10 cellular contexts compared by ENCODE assay signal in the genomic region with DNA sequence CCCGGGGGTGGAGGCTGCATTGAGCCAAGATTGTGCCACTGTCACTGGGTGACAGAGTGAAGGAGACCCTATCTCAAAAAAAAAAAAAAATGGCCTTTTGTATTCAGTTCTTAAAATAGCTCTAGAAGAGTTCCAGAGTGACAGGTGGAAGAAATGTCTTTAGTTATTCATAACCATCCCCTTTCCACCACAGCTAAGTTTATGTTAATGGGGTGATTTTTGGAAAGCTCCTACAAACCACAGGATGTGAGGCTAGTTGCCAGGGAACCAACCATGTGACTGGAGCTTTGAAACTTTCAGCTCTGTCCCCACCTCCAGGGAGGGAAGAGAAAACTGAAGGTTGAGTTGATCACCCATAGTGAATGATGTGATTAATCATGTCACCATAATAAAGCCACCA. TPM values are rescaled to one million over a fixed set of nuclear protein-coding genes. Genes with fewer than 3 reads are reported as not detected.
DNase-seq lines count a peak whose midpoint lies in the region; ATAC-seq and TF ChIP-seq lines count a peak whose summit lies in the region.
"Had no signal": no experiment of that assay in that cellular context is flagged by ENCODE, and none has a peak within 500 bp of the region (broad histone marks: within the 10 kb centered on the region; RNA-seq: fewer than 3 reads in every experiment).

No MANE protein-coding gene starts in this region.

- H3K79me2 ChIP-seq in KMS-11 (ENCODE audit: insufficient read depth, low read depth) = no peaks in the 10 kb centered on the region
- no peaks in the 10 kb centered on the region for H3K79me2 ChIP-seq in trophoblast cell (ENCODE audit: control insufficient read depth, insufficient read depth, low read length, poor library complexity)

- no peak overlapping the region for H3K14ac ChIP-seq in trophoblast cell (ENCODE audit: low read length)

- no peak overlapping the region for H4K91ac ChIP-seq in trophoblast cell (ENCODE audit: low read depth, low read length)

- in situ Hi-C loops in GM13976 (cut with MboI; ENCODE audit: low sequenced_read_pairs, unreplicated experiment) = no loop called here

- H3K4me3 Mint-ChIP-seq in activated T-cell treated with anti-CD3 and anti-CD28 coated beads, Interleukin-2, amount 50 U/mL, for 72 hours = no peak overlapping the region

- H3K4me1 ChIP-seq in KMS-11 (ENCODE audit: low read depth, poor library complexity, severe bottlenecking) = peaks cover 15% of the 10 kb centered on the region
- H3K4me1 ChIP-seq in uterus = no peaks in the 10 kb centered on the region
- H3K4me1 ChIP-seq in trophoblast cell (ENCODE audit: control insufficient read depth in 1 of 2, insufficient read depth in 2 of 2, low read length in 2 of 2) = no peaks in the 10 kb centered on the region
- H3K4me1 ChIP-seq in gastroesophageal sphincter = peaks cover 0 to 4% (median 0%) of the 10 kb centered on the region in 3 donors

- no peaks in the 10 kb centered on the region for H3K27me3 Mint-ChIP-seq in activated T-cell treated with anti-CD3 and anti-CD28 coated beads, Interleukin-2, amount 50 U/mL, for 72 hours (ENCODE audit: low read depth)
- H3K27me3 Mint-ChIP-seq: progenitor cell of endocrine pancreas had no signal

- no peaks in the 10 kb centered on the region for H3K79me1 ChIP-seq in trophoblast cell (ENCODE audit: low read length)

- H3K36me3 ChIP-seq in KMS-11 (ENCODE audit: insufficient read depth) (no peaks in the 10 kb centered on the region), uterus (no peaks in the 10 kb centered on the region), trophoblast cell (ENCODE audit: control insufficient read depth in 1 of 2, insufficient read depth in 2 of 2, low read length in 2 of 2) (peaks cover 9 to 13% of the 10 kb centered on the region in 2 experiments), gastroesophageal sphincter (peaks cover 0 to 82% of the 10 kb centered on the region in 2 donors)

- WGBS in trophoblast cell (ENCODE audit: extremely low coverage, insufficient coverage, insufficient read length) = no CpG with 5 or more reads among the region's 1 CpG
- WGBS in gastroesophageal sphincter (ENCODE audit: low coverage in 1 of 2), 2 donors = 75% methylated on average over 1 of the region's 1 CpG; no CpG with 5 or more reads in 1 of the 2 donors

- peaks cover 0 to 4% of the 10 kb centered on the region in 2 donors for H3K36me3 Mint-ChIP-seq in activated T-cell treated with anti-CD3 and anti-CD28 coated beads, Interleukin-2, amount 50 U/mL, for 72 hours (ENCODE audit: insufficient read depth in 2 of 2)

- intact Hi-C loops in uterus (cut with DNase I; ENCODE audit: low total_unique reads) = no loop called here

- no peak overlapping the region for H2BK12ac ChIP-seq in trophoblast cell (ENCODE audit: low read length)

- H4K8ac ChIP-seq in trophoblast cell (ENCODE audit: low read depth, low read length) = no peak overlapping the region

- no peak overlapping the region for H2BK120ac ChIP-seq in trophoblast cell (ENCODE audit: insufficient read depth, low read length, poor library complexity)

- H3K18ac ChIP-seq in trophoblast cell (ENCODE audit: low read length) = no peak overlapping the region

- H3K4me2 ChIP-seq in KMS-11 (peak overlapping the region; percentile 22; the same call in 1 of the 2 replicates), trophoblast cell (ENCODE audit: low read length) (no peak overlapping the region)

- TF ChIP-seq EP300 in gastroesophageal sphincter (IDR thresholded peaks at IDR 0.05) = no peak

- no peak overlapping the region for H3K23ac ChIP-seq in trophoblast cell (ENCODE audit: low read length)

- H2AFZ ChIP-seq in KMS-11 (ENCODE audit: low read depth) = no peak overlapping the region
- no peak overlapping the region for H2AFZ ChIP-seq in trophoblast cell (ENCODE audit: insufficient read depth, low read length, poor library complexity)

- no peak overlapping the region for H2BK5ac ChIP-seq in trophoblast cell (ENCODE audit: low read depth, low read length, poor library complexity)

- H3K9me3 Mint-ChIP-seq in activated T-cell treated with anti-CD3 and anti-CD28 coated beads, Interleukin-2, amount 50 U/mL, for 72 hours = no peaks in the 10 kb centered on the region

- H3K9me3 ChIP-seq in uterus = no peaks in the 10 kb centered on the region
- H3K9me3 ChIP-seq in trophoblast cell (ENCODE audit: insufficient read depth, low read depth, low read length) = no peaks in the 10 kb centered on the region
- no peaks in the 10 kb centered on the region for H3K9me3 ChIP-seq in gastroesophageal sphincter
- H3K9me3 ChIP-seq: tibial nerve had no signal

- DNase-seq in GM13976 (ENCODE audit: low spot score) = peak; percentile 77
- DNase-seq in activated T-cell treated with anti-CD3 and anti-CD28 coated beads, Interleukin-2, amount 50 U/mL, for 72 hours = peak; percentile 30 to 57
- DNase-seq in stimulated activated CD4-positive, alpha-beta T cell treated with anti-CD3 and anti-CD28 coated beads, Interleukin-2, amount 100 ng/mL, for 48 hours = peak; percentile 32 to 44
- no peak for DNase-seq in NCI-H1436 (lab: John Stamatoyannopoulos, UW)
- no peak for DNase-seq in uterus
- DNase-seq in trophoblast cell = no peak

- TF ChIP-seq POLR2A in uterus (IDR thresholded peaks at IDR 0.05) (no peak), gastroesophageal sphincter (IDR thresholded peaks at IDR 0.05) (no peak)

- H4K12ac ChIP-seq in trophoblast cell (ENCODE audit: low read depth, low read length) = no peak overlapping the region

- H2AK5ac ChIP-seq in trophoblast cell (ENCODE audit: low read length) = no peak overlapping the region

- no peaks in the 10 kb centered on the region for H4K20me1 ChIP-seq in KMS-11 (ENCODE audit: insufficient read depth)

- no peak overlapping the region for H3K4ac ChIP-seq in trophoblast cell (ENCODE audit: low read depth, low read length)

- ATAC-seq in activated T-cell treated with anti-CD3 and anti-CD28 coated beads, Interleukin-2, amount 50 U/mL, for 72 hours (replicated peaks in 1 of 2) = peak; percentile 97 to 98
- no peak for ATAC-seq in gastroesophageal sphincter

- H3K4me1 Mint-ChIP-seq in activated T-cell treated with anti-CD3 and anti-CD28 coated beads, Interleukin-2, amount 50 U/mL, for 72 hours (ENCODE audit: low read depth) = peaks cover 23% of the 10 kb centered on the region

- H3K27me3 ChIP-seq in KMS-11 (ENCODE audit: insufficient read depth, low read depth) = no peaks in the 10 kb centered on the region
- H3K27me3 ChIP-seq in uterus = no peaks in the 10 kb centered on the region
- no peaks in the 10 kb centered on the region for H3K27me3 ChIP-seq in trophoblast cell (ENCODE audit: insufficient read depth, low read length)
- H3K27me3 ChIP-seq in gastroesophageal sphincter = no peaks in the 10 kb centered on the region
- H3K27me3 ChIP-seq: tibial nerve had no signal

- H3K4me3 ChIP-seq in KMS-11 (IDR thresholded peaks at IDR 0.05; ENCODE audit: insufficient read depth, low read depth, low read length) = no peak overlapping the region
- H3K4me3 ChIP-seq in uterus = no peak overlapping the region
- H3K4me3 ChIP-seq in trophoblast cell (ENCODE audit: low read depth, low read length) = no peak overlapping the region
- H3K4me3 ChIP-seq in gastroesophageal sphincter = no peak overlapping the region
- H3K4me3 ChIP-seq: tibial nerve had no signal

- H3K9ac ChIP-seq in KMS-11 (no peak overlapping the region), trophoblast cell (ENCODE audit: low read length) (no peak overlapping the region)

- TF ChIP-seq CTCF in GM13976 (IDR thresholded peaks at IDR 0.05; ENCODE audit: borderline replicate concordance, control extremely low read depth, extremely low read depth, insufficient read depth, missing control alignments) (no peak), KMS-11 (conservative IDR thresholded peaks at IDR 0.05; ENCODE audit: low read depth, low read length) (no peak), uterus (IDR thresholded peaks at IDR 0.05) (no peak), gastroesophageal sphincter (IDR thresholded peaks at IDR 0.05) (no peak)

- peak overlapping the region; percentile 61 for H3K27ac Mint-ChIP-seq in activated T-cell treated with anti-CD3 and anti-CD28 coated beads, Interleukin-2, amount 50 U/mL, for 72 hours
- H3K27ac Mint-ChIP-seq: progenitor cell of endocrine pancreas had no signal

- H3K27ac ChIP-seq in KMS-11 (peak overlapping the region; percentile 14; the same call in 1 of the 2 replicates), uterus (no peak overlapping the region), trophoblast cell (ENCODE audit: low read depth, low read length) (no peak overlapping the region), gastroesophageal sphincter (no peak overlapping the region)
- H3K27ac ChIP-seq: tibial nerve had no signal

RNA-seq across cellular contexts. Expression of gene ZNF490, which starts 6.9 kb away (rescaled TPM):
- 10 to 100 TPM; 12.8 to 16.0 TPM for total RNA-seq in activated T-cell treated with anti-CD3 and anti-CD28 coated beads, Interleukin-2, amount 50 U/mL, for 72 hours
- total RNA-seq in uterus (10 to 100 TPM in 2 of 4 donors, 1 to 10 TPM in 1, under 1 TPM in 1; 0.59 to 15.4 (median 8.1) TPM), gastroesophageal sphincter (1 to 10 TPM; 5.1 to 8.6 (median 6.7) TPM)
- 3.3 and 3.8 TPM in 2 replicates for polyA plus RNA-seq in trophoblast cell (2013)

RNA-seq across cellular contexts. Expression of gene ZNF791, which starts 7.0 kb away (rescaled TPM):
- 10 to 100 TPM; 19.8 to 21.0 TPM for total RNA-seq in activated T-cell treated with anti-CD3 and anti-CD28 coated beads, Interleukin-2, amount 50 U/mL, for 72 hours
- total RNA-seq in uterus = 10 to 100 TPM; 22.9 to 67.9 (median 37.1) TPM
- 20.6 and 22.2 TPM in 2 replicates for polyA plus RNA-seq in trophoblast cell (2013)
- 10 to 100 TPM; 16.7 to 29.7 (median 20.4) TPM for total RNA-seq in gastroesophageal sphincter

RNA-seq across cellular contexts. Expression of gene ZNF564, which starts 52.4 kb away (rescaled TPM):
- total RNA-seq in activated T-cell treated with anti-CD3 and anti-CD28 coated beads, Interleukin-2, amount 50 U/mL, for 72 hours = 1 to 10 TPM; 6.9 to 9.0 TPM
- total RNA-seq in uterus (10 to 100 TPM in 3 of 4 donors, under 1 TPM in 1; 0.88 to 28.1 (median 21.9) TPM), gastroesophageal sphincter (10 to 100 TPM in 3 of 4 donors, 1 to 10 TPM in 1; 6.8 to 14.6 (median 13.8) TPM)
- polyA plus RNA-seq in trophoblast cell (2013) = 3.9 and 4.0 TPM in 2 replicates

Comparison
In these comparisons a context has a peak if more than half of its experiments do, and no peak if none do; other contexts are left out.
1. DNase-seq: peak in GM13976 (single experiment), activated T-cell treated with anti-CD3 and anti-CD28 coated beads, Interleukin-2, amount 50 U/mL, for 72 hours (2 of 2) and stimulated activated CD4-positive, alpha-beta T cell treated with anti-CD3 and anti-CD28 coated beads, Interleukin-2, amount 100 ng/mL, for 48 hours (2 of 2); none in NCI-H1436 (single experiment), uterus (0 of 2) and trophoblast cell (0 of 2).